Comparison of ENCODE assay signal across 1 cellular context in genomic region chr3:4744405-4745239, GRCh38.
TF ChIP-seq lines count a peak whose summit lies in the region.

No MANE protein-coding gene starts in this region.

TF ChIP-seq in HepG2, 621 proteins besides CTCF, POLR2A, EP300 and RAD21 (continued from another document and continues in another):
- TF ChIP-seq HNF1B (CRISPR knock-in tag; IDR thresholded peaks at IDR 0.05) (peak; percentile 88), HHEX (CRISPR knock-in tag; IDR thresholded peaks at IDR 0.05) (peak; percentile 72), ERF (CRISPR knock-in tag; IDR thresholded peaks at IDR 0.05) (peak; percentile 41; the same call in 1 of the 2 replicates), CREM (IDR thresholded peaks at IDR 0.05) (peak; percentile 65), CREM (CRISPR knock-in tag; IDR thresholded peaks at IDR 0.05) (no peak), ZNF589 (CRISPR knock-in tag; conservative IDR thresholded peaks at IDR 0.05) (no peak), HNRNPK (IDR thresholded peaks at IDR 0.05; ENCODE audit: low read depth, low read length, poor library complexity, severe bottlenecking) (peak; percentile 80), ZNF260 (CRISPR knock-in tag; IDR thresholded peaks at IDR 0.05; ENCODE audit: borderline replicate concordance, low read depth) (no peak), KLF11 (CRISPR knock-in tag; IDR thresholded peaks at IDR 0.05) (no peak), DMTF1 (CRISPR knock-in tag; IDR thresholded peaks at IDR 0.05) (no peak), TCF7 (IDR thresholded peaks at IDR 0.05; ENCODE audit: low read depth) (peak; percentile 60), ZBTB40 (IDR thresholded peaks at IDR 0.05) (peak; percentile 96), ZBTB40 (CRISPR knock-in tag; IDR thresholded peaks at IDR 0.05) (peak; percentile 100), ARNT2 (CRISPR knock-in tag; IDR thresholded peaks at IDR 0.05; ENCODE audit: low read depth) (peak; percentile 71; the same call in 1 of the 2 replicates), SOX13 (IDR thresholded peaks at IDR 0.05) (no peak), SOX13 (CRISPR knock-in tag; conservative IDR thresholded peaks at IDR 0.05 in 1 of 2, IDR thresholded peaks at IDR 0.05 in 1 of 2) (peak in 1 of 2 experiments; percentile 90; a peak in 2 of 4 replicates), PRDM10 (CRISPR knock-in tag; IDR thresholded peaks at IDR 0.05; ENCODE audit: low read depth) (peak; percentile 46; the same call in 1 of the 2 replicates), TBP (CRISPR knock-in tag; IDR thresholded peaks at IDR 0.05) (no peak), ZNF703 (CRISPR knock-in tag; IDR thresholded peaks at IDR 0.05; ENCODE audit: borderline replicate concordance) (no peak), GLI4 (CRISPR knock-in tag; IDR thresholded peaks at IDR 0.05; ENCODE audit: borderline replicate concordance) (no peak), ZBTB33 (CRISPR knock-in tag; IDR thresholded peaks at IDR 0.05) (no peak), HDAC2 (CRISPR knock-in tag; IDR thresholded peaks at IDR 0.05) (peak; percentile 65), ZMYM2 (CRISPR knock-in tag; IDR thresholded peaks at IDR 0.05) (0 out of 2 replicates have a peak, but pooled peaks have one; percentile 15), ZNF205 (CRISPR knock-in tag; IDR thresholded peaks at IDR 0.05) (0 out of 2 replicates have a peak, but pooled peaks have one; percentile 25), MEIS2 (CRISPR knock-in tag; IDR thresholded peaks at IDR 0.05) (peak; percentile 73; the same call in 1 of the 2 replicates), ZNF24 (IDR thresholded peaks at IDR 0.05) (no peak), PATZ1 (CRISPR knock-in tag; IDR thresholded peaks at IDR 0.05) (peak; percentile 47; the same call in 1 of the 2 replicates), ZNF569 (CRISPR knock-in tag; IDR thresholded peaks at IDR 0.05; ENCODE audit: borderline replicate concordance) (no peak), SNAPC2 (CRISPR knock-in tag; IDR thresholded peaks at IDR 0.05) (0 out of 2 replicates have a peak, but pooled peaks have one; percentile 35), NCOA2 (CRISPR knock-in tag; IDR thresholded peaks at IDR 0.05) (peak; percentile 66), ZBTB20 (CRISPR knock-in tag; IDR thresholded peaks at IDR 0.05; ENCODE audit: borderline replicate concordance, low read depth) (peak; percentile 97; the same call in 1 of the 2 replicates), DMAP1 (CRISPR knock-in tag; IDR thresholded peaks at IDR 0.05) (no peak)
